ENCODE assay signal across 28 cellular contexts in genomic region chr13:29535663-29536655, GRCh38.
"Had no signal": no experiment of that assay in that cellular context is flagged by ENCODE, and none has a peak within 500 bp of the region (broad histone marks: within the 10 kb centered on the region; RNA-seq: fewer than 3 reads in every experiment).

No MANE protein-coding gene starts in this region.

- H3K27me3 ChIP-seq: adrenal gland, ascending aorta, gastrocnemius medialis, ovary, right atrium auricular region, transverse colon, uterus had no signal

- H3K4me3 ChIP-seq: adrenal gland, ascending aorta, gastrocnemius medialis, ovary, psoas muscle, right atrium auricular region, transverse colon, uterus had no signal

- H3K9me3 ChIP-seq: adrenal gland, ascending aorta, gastrocnemius medialis, ovary, psoas muscle, right atrium auricular region, transverse colon, uterus had no signal

- H3K27me3 Mint-ChIP-seq: naive thymus-derived CD8-positive, alpha-beta T cell had no signal

- H3K36me3 Mint-ChIP-seq: mesothelial cell of epicardium had no signal

- FAIRE-seq: bronchial epithelial cell had no signal

- H3K27ac ChIP-seq: adrenal gland, ascending aorta, gastrocnemius medialis, ovary, psoas muscle, right atrium auricular region, uterus had no signal

- DNase-seq: activated CD4-positive, alpha-beta T cell treated with anti-CD3 and anti-CD28 coated beads for 4 hours; activated CD4-positive, alpha-beta T cell treated with anti-CD3 and anti-CD28 coated beads, Interleukin-2, amount 50 U/mL, for 48 hours; activated CD4-positive, CD25-positive, alpha-beta regulatory T cell; activated CD8-positive, alpha-beta memory T cell treated with anti-CD3 and anti-CD28 coated beads, Interleukin-2, amount 50 U/mL, for 48 hours; activated effector memory CD4-positive, alpha-beta T cell treated with anti-CD3 and anti-CD28 coated beads, Interleukin-2, amount 50 U/mL, for 16 hours; activated naive CD4-positive, alpha-beta T cell treated with anti-CD3 and anti-CD28 coated beads, Interleukin-2, amount 50 U/mL, for 16 hours; activated T-cell treated with anti-CD3 and anti-CD28 coated beads, Interleukin-2, amount 50 U/mL, for 72 hours; adrenal gland; cerebellar nuclear complex; cortex of kidney; effector CD4-positive, alpha-beta T cell; gastrocnemius medialis; hippocampal formation; kidney glomerular epithelial cell; left ventricle myocardium superior; mammary epithelial cell; naive thymus-derived CD8-positive, alpha-beta T cell; ovary; psoas muscle; stimulated activated CD4-positive, alpha-beta T cell treated with anti-CD3 and anti-CD28 coated beads, Interleukin-12 subunit alpha, Interleukin-12 subunit beta, amount 100 ng/mL, for 4 hours; T-helper 9 cell; transverse colon; uterus had no signal

- H3K4me1 ChIP-seq: adrenal gland, ascending aorta, gastrocnemius medialis, psoas muscle, right atrium auricular region, uterus had no signal

- ATAC-seq: activated T-cell treated with anti-CD3 and anti-CD28 coated beads, Interleukin-2, amount 50 U/mL, for 72 hours; gastrocnemius medialis; left ventricle myocardium superior; naive thymus-derived CD8-positive, alpha-beta T cell; psoas muscle; SK-N-SH treated with all-trans-retinoic acid at 6 μM for 48 hours had no signal

- H3K4me3 Mint-ChIP-seq: activated T-cell treated with anti-CD3 and anti-CD28 coated beads, Interleukin-2, amount 50 U/mL, for 72 hours; mesothelial cell of epicardium; naive thymus-derived CD8-positive, alpha-beta T cell had no signal

- H3K36me3 ChIP-seq: gastrocnemius medialis, ovary, uterus had no signal

- H3K27ac Mint-ChIP-seq: activated T-cell treated with anti-CD3 and anti-CD28 coated beads, Interleukin-2, amount 50 U/mL, for 72 hours; mesothelial cell of epicardium had no signal
